8 cellular contexts compared by ENCODE assay signal in genomic region chr12:120711411-120711810, GRCh38. TPM values are rescaled to one million over a fixed set of nuclear protein-coding genes. Genes with fewer than 3 reads are reported as not detected.
A peak's percentile ranks its signal among the peaks of the same experiment; 100 is the strongest.
DNase-seq lines count a peak whose midpoint lies in the region; ATAC-seq lines count a peak whose summit lies in the region.

No MANE protein-coding gene starts in this region.

- peaks cover 12% of the 10 kb centered on the region for H3K36me3 ChIP-seq in iPS-15b (ENCODE audit: control insufficient read depth, insufficient read depth, low read length)

- H3K27me3 ChIP-seq in iPS-15b (ENCODE audit: control insufficient read depth, insufficient read depth, low read length), result no peaks in the 10 kb centered on the region

- H3K9me3 ChIP-seq in iPS-15b (ENCODE audit: control insufficient read depth, insufficient read depth, low read length), result no peaks in the 10 kb centered on the region

- no peak for ATAC-seq in stimulated activated naive CD8-positive, alpha-beta T cell treated with anti-CD3 and anti-CD28 coated beads, Interleukin-15, amount 100 ng/mL, for 72 hours
- ATAC-seq in GM18907 (IDR thresholded peaks at IDR 0.05; ENCODE audit: unreplicated experiment) (no peak), HG03571 (IDR thresholded peaks at IDR 0.05; ENCODE audit: unreplicated experiment) (no peak)

- peaks cover 9% of the 10 kb centered on the region for H3K4me1 ChIP-seq in iPS-15b (ENCODE audit: control insufficient read depth, insufficient read depth, low read length)

- peak overlapping the region; percentile 87 for H3K9ac ChIP-seq in iPS-15b (ENCODE audit: low read depth, low read length)

- POLR2A ChIA-PET in activated CD4-positive, alpha-beta memory T cell treated with anti-CD3 and anti-CD28 coated beads for 36 hours (lab: Charles Lee), result interaction anchor here (1.2 to 3.7 kb wide), 4 partner anchors 13 to 420 kb away, joined by 3 to 15 read pairs (median 3); partner anchors contain the start of genes DYNLL1, MLEC and RNU4-2

- H3K36me3 Mint-ChIP-seq in activated CD4-positive, alpha-beta memory T cell treated with anti-CD3 and anti-CD28 coated beads for 36 hours, result peaks cover 20% of the 10 kb centered on the region

- DNase-seq in DMS53 (lab: John Stamatoyannopoulos, UW) (peak; percentile 24), DMS53 treated with DMSO at 0.1 percent for 48 hours (lab: John Stamatoyannopoulos, UW; ENCODE audit: unreplicated experiment) (no peak), AG08396 (ENCODE audit: low spot score) (no peak)
- no peak for DNase-seq in activated CD4-positive, alpha-beta memory T cell treated with anti-CD3 and anti-CD28 coated beads for 36 hours
- DNase-seq in stimulated activated naive CD8-positive, alpha-beta T cell treated with anti-CD3 and anti-CD28 coated beads, Interleukin-15, amount 100 ng/mL, for 72 hours, result no peak

- H3K27me3 Mint-ChIP-seq in activated CD4-positive, alpha-beta memory T cell treated with anti-CD3 and anti-CD28 coated beads for 36 hours, result no peaks in the 10 kb centered on the region
- no peaks in the 10 kb centered on the region for H3K27me3 Mint-ChIP-seq in stimulated activated naive CD8-positive, alpha-beta T cell treated with anti-CD3 and anti-CD28 coated beads, Interleukin-15, amount 100 ng/mL, for 72 hours

- peak overlapping the region; percentile 79 for H3K4me3 ChIP-seq in iPS-15b (ENCODE audit: low read depth, low read length)

- peaks cover 33% of the 10 kb centered on the region for H3K4me1 Mint-ChIP-seq in activated CD4-positive, alpha-beta memory T cell treated with anti-CD3 and anti-CD28 coated beads for 36 hours (ENCODE audit: low read depth)
- peaks cover 31% of the 10 kb centered on the region for H3K4me1 Mint-ChIP-seq in stimulated activated naive CD8-positive, alpha-beta T cell treated with anti-CD3 and anti-CD28 coated beads, Interleukin-15, amount 100 ng/mL, for 72 hours

- peak overlapping the region; percentile 62 for H3K27ac Mint-ChIP-seq in activated CD4-positive, alpha-beta memory T cell treated with anti-CD3 and anti-CD28 coated beads for 36 hours
- peak overlapping the region; percentile 90 to 91 for H3K27ac Mint-ChIP-seq in stimulated activated naive CD8-positive, alpha-beta T cell treated with anti-CD3 and anti-CD28 coated beads, Interleukin-15, amount 100 ng/mL, for 72 hours

- no peaks in the 10 kb centered on the region for H3K9me3 Mint-ChIP-seq in activated CD4-positive, alpha-beta memory T cell treated with anti-CD3 and anti-CD28 coated beads for 36 hours
- H3K9me3 Mint-ChIP-seq in stimulated activated naive CD8-positive, alpha-beta T cell treated with anti-CD3 and anti-CD28 coated beads, Interleukin-15, amount 100 ng/mL, for 72 hours, result no peaks in the 10 kb centered on the region

- peak overlapping the region; percentile 84 for H3K4me3 Mint-ChIP-seq in activated CD4-positive, alpha-beta memory T cell treated with anti-CD3 and anti-CD28 coated beads for 36 hours
- peak overlapping the region; percentile 84 to 92 for H3K4me3 Mint-ChIP-seq in stimulated activated naive CD8-positive, alpha-beta T cell treated with anti-CD3 and anti-CD28 coated beads, Interleukin-15, amount 100 ng/mL, for 72 hours

- intact Hi-C loops in activated CD4-positive, alpha-beta memory T cell treated with anti-CD3 and anti-CD28 coated beads for 36 hours (cut with micrococcal nuclease), result loop anchor here (1.0 kb wide), 1 partner anchor 25 kb away; no protein-coding TSS in a partner anchor

- CTCF ChIA-PET in activated CD4-positive, alpha-beta memory T cell treated with anti-CD3 and anti-CD28 coated beads for 36 hours (lab: Charles Lee), result interaction anchor here (0.9 to 5.3 kb wide), 8 partner anchors 9 to 260 kb away, joined by 3 to 52 read pairs (median 4); partner anchors contain the start of gene ACADS

RNA-seq across cellular contexts. Expression of gene UNC119B, which starts 1.2 kb away (rescaled TPM):
- 10 to 100 TPM; 28.2 to 31.3 TPM for total RNA-seq in activated CD4-positive, alpha-beta memory T cell treated with anti-CD3 and anti-CD28 coated beads for 36 hours

RNA-seq across cellular contexts. Expression of gene ACADS, which starts 14.2 kb away (rescaled TPM):
- 10 to 100 TPM; 15.6 to 16.6 TPM for total RNA-seq in activated CD4-positive, alpha-beta memory T cell treated with anti-CD3 and anti-CD28 coated beads for 36 hours

RNA-seq across cellular contexts. Expression of gene MLEC, which starts 24.5 kb away (rescaled TPM):
- total RNA-seq in activated CD4-positive, alpha-beta memory T cell treated with anti-CD3 and anti-CD28 coated beads for 36 hours, result 10 to 100 TPM; 92.9 to 93.7 TPM
